ENCODE assay signal across 8 cellular contexts in the genomic region with DNA sequence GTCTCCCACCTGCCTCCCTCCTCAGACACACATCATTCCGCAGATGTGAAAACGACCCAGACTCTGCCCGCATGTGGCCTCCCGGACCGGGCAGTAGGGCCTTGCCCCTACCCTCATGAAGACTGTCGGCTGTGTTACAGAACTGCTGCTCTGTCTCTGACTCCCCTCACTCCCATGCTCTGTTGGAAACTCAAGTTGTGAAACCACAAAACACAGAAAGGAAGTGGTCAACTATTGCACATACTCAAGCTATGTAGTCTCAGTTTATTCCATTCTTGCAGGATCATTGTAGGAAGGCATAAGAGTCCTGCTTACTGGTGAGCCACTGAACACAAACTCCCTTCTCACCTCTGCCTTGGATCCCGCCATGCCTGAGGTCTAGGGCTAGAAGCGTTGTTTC.
DNase-seq lines count a peak whose midpoint lies in the region; ATAC-seq and TF ChIP-seq lines count a peak whose summit lies in the region.

No MANE protein-coding gene starts in this region.

- H3K4me1 ChIP-seq in right atrium auricular region (peaks cover 0 to 12% of the 10 kb centered on the region in 2 donors), lower lobe of right lung (peaks cover 17% of the 10 kb centered on the region)

- TF ChIP-seq CTCF in right atrium auricular region (IDR thresholded peaks at IDR 0.05), result no peak
- no peak for TF ChIP-seq CTCF in lower lobe of right lung (IDR thresholded peaks at IDR 0.05)
- no peak for TF ChIP-seq CTCF in RWPE1 (conservative IDR thresholded peaks at IDR 0.05; ENCODE audit: low read depth)

- no peaks in the 10 kb centered on the region for H3K36me3 ChIP-seq in right atrium auricular region
- H3K36me3 ChIP-seq in lower lobe of right lung, result no peaks in the 10 kb centered on the region

- peak; percentile 62 for ATAC-seq in Right ventricle myocardium superior (ENCODE audit: poor library complexity)
- ATAC-seq in HG03460 (IDR thresholded peaks at IDR 0.05; ENCODE audit: unreplicated experiment), result peak; percentile 84
- peak; percentile 87 to 93 for ATAC-seq in activated T-cell treated with anti-CD3 and anti-CD28 coated beads, Interleukin-2, amount 50 U/mL, for 72 hours (replicated peaks in 1 of 2)
- peak; percentile 76 to 80 for ATAC-seq in lower lobe of right lung

- POLR2A ChIA-PET in RWPE1 (lab: Yijun Ruan, JAX; ENCODE audit: low non-redundant PET), result interaction anchor here (0.6 kb wide), 1 partner anchor 11 kb away, joined by 13 read pairs; no protein-coding TSS in a partner anchor

- no peaks in the 10 kb centered on the region for H3K9me3 ChIP-seq in right atrium auricular region
- H3K9me3 ChIP-seq in lower lobe of right lung, result no peaks in the 10 kb centered on the region

- H3K4me1 Mint-ChIP-seq in activated T-cell treated with anti-CD3 and anti-CD28 coated beads, Interleukin-2, amount 50 U/mL, for 72 hours (ENCODE audit: low read depth), result peaks cover 10% of the 10 kb centered on the region

- no peaks in the 10 kb centered on the region for H3K36me3 Mint-ChIP-seq in activated T-cell treated with anti-CD3 and anti-CD28 coated beads, Interleukin-2, amount 50 U/mL, for 72 hours (ENCODE audit: insufficient read depth in 2 of 2)

- CTCF ChIA-PET in RWPE1 (lab: Yijun Ruan, JAX), result no interaction called here

- H3K9me3 Mint-ChIP-seq in activated T-cell treated with anti-CD3 and anti-CD28 coated beads, Interleukin-2, amount 50 U/mL, for 72 hours, result peaks cover 0 to 3% of the 10 kb centered on the region in 2 donors

- intact Hi-C loops in Right ventricle myocardium superior (cut with DNase I) (no loop called here), lower lobe of right lung (cut with DNase I) (no loop called here)

- no peaks in the 10 kb centered on the region for H3K27me3 ChIP-seq in right atrium auricular region
- H3K27me3 ChIP-seq in lower lobe of right lung (ENCODE audit: low read depth), result no peaks in the 10 kb centered on the region

- peaks cover 9% of the 10 kb centered on the region for H3K27me3 Mint-ChIP-seq in activated T-cell treated with anti-CD3 and anti-CD28 coated beads, Interleukin-2, amount 50 U/mL, for 72 hours (ENCODE audit: low read depth)

- DNase-seq in Right ventricle myocardium superior (no peak), right atrium auricular region (ENCODE audit: low spot score) (no peak), lower lobe of right lung (peak; percentile 51), mucosa of gallbladder (ENCODE audit: low spot score) (no peak), OCI-M2 (lab: John Stamatoyannopoulos, UW; ENCODE audit: unreplicated experiment) (no peak), RWPE1 (ENCODE audit: low spot score) (no peak)
- DNase-seq in activated T-cell treated with anti-CD3 and anti-CD28 coated beads, Interleukin-2, amount 50 U/mL, for 72 hours, result peak; percentile 9 to 12

- H3K27ac ChIP-seq in right atrium auricular region (no peak overlapping the region), lower lobe of right lung (peak overlapping the region; percentile 52), RWPE1 (no peak overlapping the region)

- H3K4me3 Mint-ChIP-seq in activated T-cell treated with anti-CD3 and anti-CD28 coated beads, Interleukin-2, amount 50 U/mL, for 72 hours, result peak overlapping the region; percentile 47 to 52

- no peak overlapping the region for H3K27ac Mint-ChIP-seq in activated T-cell treated with anti-CD3 and anti-CD28 coated beads, Interleukin-2, amount 50 U/mL, for 72 hours

- H3K4me3 ChIP-seq in right atrium auricular region (no peak overlapping the region), lower lobe of right lung (peak overlapping the region; percentile 9)

Comparison
In these comparisons a context has a peak if more than half of its experiments do, and no peak if none do; other contexts are left out.
1. DNase-seq: peak in activated T-cell treated with anti-CD3 and anti-CD28 coated beads, Interleukin-2, amount 50 U/mL, for 72 hours (2 of 2) and lower lobe of right lung (single experiment); none in Right ventricle myocardium superior (single experiment), right atrium auricular region (single experiment), mucosa of gallbladder (single experiment), OCI-M2 (single experiment) and RWPE1 (single experiment).
2. Peak in every context shown above with its lines, with median percentiles within 50 percentile points of each other: ATAC-seq.